Comparison of ENCODE assay signal across 1 cellular context in genomic region chr12:62604856-62605255, GRCh38.
TF ChIP-seq lines count a peak whose summit lies in the region.

No MANE protein-coding gene starts in this region.

TF ChIP-seq in IMR-90, 13 proteins besides CTCF, POLR2A, EP300 and RAD21 (continued from another document):
- TF ChIP-seq MXI1 (IDR thresholded peaks at IDR 0.05; ENCODE audit: borderline replicate concordance, low read depth, low read length) (no peak), MAZ (IDR thresholded peaks at IDR 0.05; ENCODE audit: borderline replicate concordance, low read depth, low read length) (no peak), CEBPB (IDR thresholded peaks at IDR 0.05; ENCODE audit: low read depth, low read length) (no peak), FOS (IDR thresholded peaks at IDR 0.05; ENCODE audit: low read depth, low read length) (no peak)
